ENCODE assay signal across 8 cellular contexts in the genomic region with DNA sequence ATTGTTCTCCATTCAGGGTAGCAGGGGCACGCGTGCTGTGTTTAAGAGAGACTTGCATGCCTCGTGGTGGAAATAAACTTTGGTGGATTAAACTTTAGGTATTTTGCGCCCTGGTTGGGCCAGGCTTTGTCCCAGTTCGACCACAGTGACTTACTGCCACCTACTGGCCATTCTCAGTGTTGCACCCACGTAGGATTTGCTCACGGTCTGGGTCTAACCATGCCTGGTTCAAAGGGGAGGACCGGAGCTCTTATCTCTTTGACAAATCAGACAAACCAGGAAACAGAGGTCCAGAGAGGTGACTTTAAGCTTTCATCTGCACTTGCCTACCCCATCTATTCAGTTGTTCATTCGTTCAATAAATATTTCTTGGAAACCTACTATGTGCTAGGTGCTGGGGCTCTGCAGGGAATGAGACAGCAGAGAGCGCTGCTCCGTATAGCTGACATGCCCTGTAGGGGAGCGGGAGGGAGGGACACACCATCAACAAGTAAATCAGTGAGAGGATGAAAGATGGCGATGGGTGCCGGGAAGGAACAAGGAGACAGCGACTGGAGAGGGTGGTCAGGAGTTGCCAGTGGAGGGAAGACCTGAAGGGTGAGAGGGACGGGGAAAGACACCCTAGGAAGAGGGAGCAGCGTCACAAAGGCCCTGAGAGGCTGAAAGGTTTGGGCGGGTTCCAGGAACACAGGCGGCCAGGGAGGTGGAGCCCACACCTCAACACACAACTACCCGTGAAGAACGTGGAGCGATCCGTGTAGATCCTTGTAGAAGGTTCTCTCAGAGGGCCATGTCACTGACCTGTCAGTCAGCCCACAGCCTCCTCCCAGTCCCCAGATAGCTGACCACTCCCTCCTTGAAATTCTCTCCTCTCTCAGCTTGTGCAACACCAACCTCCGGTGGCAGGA. TPM values are rescaled to one million over a fixed set of nuclear protein-coding genes. Genes with fewer than 3 reads are reported as not detected.
A peak's percentile ranks its signal among the peaks of the same experiment; 100 is the strongest.
DNase-seq lines count a peak whose midpoint lies in the region; ATAC-seq and TF ChIP-seq lines count a peak whose summit lies in the region.

No MANE protein-coding gene starts in this region.

- ATAC-seq in GM18517 (IDR thresholded peaks at IDR 0.05; ENCODE audit: unreplicated experiment) (peak; percentile 85), HG03066 (IDR thresholded peaks at IDR 0.05; ENCODE audit: low read depth, unreplicated experiment) (peak; percentile 76)

- no peaks in the 10 kb centered on the region for H3K9me3 ChIP-seq in WERI-Rb-1 (ENCODE audit: severe bottlenecking)

- H3K27me3 ChIP-seq in WERI-Rb-1 (ENCODE audit: insufficient read depth, low read depth, severe bottlenecking) = no peaks in the 10 kb centered on the region

- DNase-seq in A172 (ENCODE audit: low spot score) (peak; percentile 68), NCI-H2171 (lab: John Stamatoyannopoulos, UW) (peak; percentile 65), WERI-Rb-1 (peak; percentile 85), cardiac fibroblast (ENCODE audit: low read depth in 2 of 2) (peak; percentile 88 to 91), iris pigment epithelial cell (ENCODE audit: low read depth) (peak; percentile 83)
- peak; percentile 69 to 81 for DNase-seq in stimulated activated CD4-positive, alpha-beta T cell treated with anti-CD3 and anti-CD28 coated beads, Interleukin-15, amount 100 ng/mL, for 1 hour (ENCODE audit: low read depth in 1 of 2, low spot score in 1 of 2)

- H3K27ac ChIP-seq in WERI-Rb-1 = peak overlapping the region; percentile 38

- peak; percentile 90 for TF ChIP-seq CTCF in WERI-Rb-1 (IDR thresholded peaks at IDR 0.05; ENCODE audit: low read depth, low read length)
- peak; percentile 80 for TF ChIP-seq CTCF in cardiac fibroblast (IDR thresholded peaks at IDR 0.05; ENCODE audit: low read depth, low read length)

- no peaks in the 10 kb centered on the region for H3K36me3 ChIP-seq in WERI-Rb-1

- H3K4me3 ChIP-seq in WERI-Rb-1 (ENCODE audit: low read depth, low read length) (peak overlapping the region; percentile 28), cardiac fibroblast (replicated peaks in 1 of 2; ENCODE audit: low read depth in 2 of 2, low read length in 2 of 2) (peak overlapping the region; percentile 33 to 37)

RNA-seq across cellular contexts. Expression of gene TINAGL1, which starts 27.2 kb away (rescaled TPM):
- total RNA-seq in A172 (2014; rRNA removed; shearing (Covaris generic)) = 178 and 257 TPM in 2 replicates

Comparison
In these comparisons a context has a peak if more than half of its experiments do, and no peak if none do; other contexts are left out.
1. Peak in every context shown above with its lines: DNase-seq, ATAC-seq, H3K4me3 ChIP-seq and H3K27ac ChIP-seq.